In the genomic region with DNA sequence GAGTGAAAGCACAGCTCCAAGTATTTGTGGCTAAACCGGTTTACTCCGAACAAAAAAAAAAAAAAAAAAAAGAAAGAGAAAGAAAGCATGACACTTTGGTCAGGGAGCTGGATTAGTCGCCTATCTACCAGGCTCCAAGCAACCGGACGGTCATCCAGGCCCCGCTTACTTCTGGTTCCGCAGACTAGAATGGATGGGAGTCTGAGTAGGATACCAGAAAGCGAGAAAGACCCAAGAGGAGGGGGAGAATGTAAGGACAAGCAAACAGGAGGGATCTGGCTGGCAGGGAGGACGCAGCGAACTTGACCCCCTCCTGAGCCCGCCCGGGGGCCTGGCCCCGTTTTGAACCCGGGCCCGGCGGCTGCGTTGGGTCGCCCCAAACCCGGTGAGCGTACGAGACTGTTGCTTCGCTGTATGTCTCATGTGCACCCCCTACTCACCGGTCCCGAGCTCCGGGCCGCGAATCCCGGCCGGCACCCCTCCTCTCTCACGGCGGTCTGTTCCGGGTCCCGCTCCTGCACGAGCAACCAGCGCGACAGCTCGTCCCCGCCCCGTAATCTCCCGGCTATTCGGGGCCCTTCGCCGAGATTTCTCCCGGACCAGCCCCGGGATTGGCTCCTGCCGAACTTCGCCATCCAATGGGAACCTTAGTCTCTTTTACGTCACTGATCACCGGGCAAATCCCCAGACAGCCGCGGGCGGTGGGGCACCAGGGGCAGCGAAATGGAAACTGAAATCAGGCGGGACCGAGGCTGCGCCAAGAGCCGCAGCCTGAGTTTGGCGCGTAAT, we compare ENCODE assay signal across 1 cellular context.
TF ChIP-seq lines count a peak whose summit lies in the region.

A gene with protein sequence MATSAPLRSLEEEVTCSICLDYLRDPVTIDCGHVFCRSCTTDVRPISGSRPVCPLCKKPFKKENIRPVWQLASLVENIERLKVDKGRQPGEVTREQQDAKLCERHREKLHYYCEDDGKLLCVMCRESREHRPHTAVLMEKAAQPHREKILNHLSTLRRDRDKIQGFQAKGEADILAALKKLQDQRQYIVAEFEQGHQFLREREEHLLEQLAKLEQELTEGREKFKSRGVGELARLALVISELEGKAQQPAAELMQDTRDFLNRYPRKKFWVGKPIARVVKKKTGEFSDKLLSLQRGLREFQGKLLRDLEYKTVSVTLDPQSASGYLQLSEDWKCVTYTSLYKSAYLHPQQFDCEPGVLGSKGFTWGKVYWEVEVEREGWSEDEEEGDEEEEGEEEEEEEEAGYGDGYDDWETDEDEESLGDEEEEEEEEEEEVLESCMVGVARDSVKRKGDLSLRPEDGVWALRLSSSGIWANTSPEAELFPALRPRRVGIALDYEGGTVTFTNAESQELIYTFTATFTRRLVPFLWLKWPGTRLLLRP (minus strand): TSS at position 542 of the 789 bp plus-strand sequence. CDS start 14,303 bp downstream, outside the sequence.

TF ChIP-seq in H1, 55 proteins besides CTCF, POLR2A, EP300 and RAD21 (continued from another document):
- TF ChIP-seq, protein P1, sequence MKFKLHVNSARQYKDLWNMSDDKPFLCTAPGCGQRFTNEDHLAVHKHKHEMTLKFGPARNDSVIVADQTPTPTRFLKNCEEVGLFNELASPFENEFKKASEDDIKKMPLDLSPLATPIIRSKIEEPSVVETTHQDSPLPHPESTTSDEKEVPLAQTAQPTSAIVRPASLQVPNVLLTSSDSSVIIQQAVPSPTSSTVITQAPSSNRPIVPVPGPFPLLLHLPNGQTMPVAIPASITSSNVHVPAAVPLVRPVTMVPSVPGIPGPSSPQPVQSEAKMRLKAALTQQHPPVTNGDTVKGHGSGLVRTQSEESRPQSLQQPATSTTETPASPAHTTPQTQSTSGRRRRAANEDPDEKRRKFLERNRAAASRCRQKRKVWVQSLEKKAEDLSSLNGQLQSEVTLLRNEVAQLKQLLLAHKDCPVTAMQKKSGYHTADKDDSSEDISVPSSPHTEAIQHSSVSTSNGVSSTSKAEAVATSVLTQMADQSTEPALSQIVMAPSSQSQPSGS (IDR thresholded peaks at IDR 0.05; ENCODE audit: low read length) = no peak
- TF ChIP-seq TAF1 (IDR thresholded peaks at IDR 0.05; ENCODE audit: low read depth, low read length) (peak; percentile 91), EGR1 (IDR thresholded peaks at IDR 0.05; ENCODE audit: borderline replicate concordance, low read depth, low read length) (no peak), TAF7 (optimal IDR thresholded peaks at IDR 0.05; ENCODE audit: borderline replicate concordance, low read depth, low read length) (peak; percentile 33), CHD2 (IDR thresholded peaks at IDR 0.05; ENCODE audit: low read length) (peak; percentile 85), CREB1 (IDR thresholded peaks at IDR 0.05) (peak; percentile 92), RBBP5 (IDR thresholded peaks at IDR 0.05; ENCODE audit: borderline replicate concordance, low read depth, low read length) (peak; percentile 39; the same call in 1 of the 2 replicates), RFX5 (IDR thresholded peaks at IDR 0.05; ENCODE audit: borderline replicate concordance, low read depth, low read length) (peak; percentile 98), SP1 (IDR thresholded peaks at IDR 0.05; ENCODE audit: low read depth, low read length) (peak; percentile 82), SP4 (IDR thresholded peaks at IDR 0.05; ENCODE audit: low read length) (no peak), PHF8 (conservative IDR thresholded peaks at IDR 0.05; ENCODE audit: low read depth, low read length) (peak; percentile 84), POLR2AphosphoS5 (IDR thresholded peaks at IDR 0.05; ENCODE audit: low read depth, low read length) (peak; percentile 89), SIRT6 (IDR thresholded peaks at IDR 0.05; ENCODE audit: low read length) (no peak), KDM4A (IDR thresholded peaks at IDR 0.05; ENCODE audit: low read depth, low read length, severe bottlenecking) (peak; percentile 53), TBP (IDR thresholded peaks at IDR 0.05; ENCODE audit: low read depth, low read length) (peak; percentile 67)
- TF ChIP-seq, protein P2, sequence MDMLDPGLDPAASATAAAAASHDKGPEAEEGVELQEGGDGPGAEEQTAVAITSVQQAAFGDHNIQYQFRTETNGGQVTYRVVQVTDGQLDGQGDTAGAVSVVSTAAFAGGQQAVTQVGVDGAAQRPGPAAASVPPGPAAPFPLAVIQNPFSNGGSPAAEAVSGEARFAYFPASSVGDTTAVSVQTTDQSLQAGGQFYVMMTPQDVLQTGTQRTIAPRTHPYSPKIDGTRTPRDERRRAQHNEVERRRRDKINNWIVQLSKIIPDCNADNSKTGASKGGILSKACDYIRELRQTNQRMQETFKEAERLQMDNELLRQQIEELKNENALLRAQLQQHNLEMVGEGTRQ (IDR thresholded peaks at IDR 0.05; ENCODE audit: low read length) = no peak
- TF ChIP-seq, protein P3, sequence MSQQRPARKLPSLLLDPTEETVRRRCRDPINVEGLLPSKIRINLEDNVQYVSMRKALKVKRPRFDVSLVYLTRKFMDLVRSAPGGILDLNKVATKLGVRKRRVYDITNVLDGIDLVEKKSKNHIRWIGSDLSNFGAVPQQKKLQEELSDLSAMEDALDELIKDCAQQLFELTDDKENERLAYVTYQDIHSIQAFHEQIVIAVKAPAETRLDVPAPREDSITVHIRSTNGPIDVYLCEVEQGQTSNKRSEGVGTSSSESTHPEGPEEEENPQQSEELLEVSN (IDR thresholded peaks at IDR 0.05) = peak; percentile 95; the same call in 1 of the 2 replicates
- TF ChIP-seq, protein P4, sequence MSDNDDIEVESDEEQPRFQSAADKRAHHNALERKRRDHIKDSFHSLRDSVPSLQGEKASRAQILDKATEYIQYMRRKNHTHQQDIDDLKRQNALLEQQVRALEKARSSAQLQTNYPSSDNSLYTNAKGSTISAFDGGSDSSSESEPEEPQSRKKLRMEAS (IDR thresholded peaks at IDR 0.05) = peak; percentile 73
